Comparison of ENCODE assay signal across 8 cellular contexts in the genomic region with DNA sequence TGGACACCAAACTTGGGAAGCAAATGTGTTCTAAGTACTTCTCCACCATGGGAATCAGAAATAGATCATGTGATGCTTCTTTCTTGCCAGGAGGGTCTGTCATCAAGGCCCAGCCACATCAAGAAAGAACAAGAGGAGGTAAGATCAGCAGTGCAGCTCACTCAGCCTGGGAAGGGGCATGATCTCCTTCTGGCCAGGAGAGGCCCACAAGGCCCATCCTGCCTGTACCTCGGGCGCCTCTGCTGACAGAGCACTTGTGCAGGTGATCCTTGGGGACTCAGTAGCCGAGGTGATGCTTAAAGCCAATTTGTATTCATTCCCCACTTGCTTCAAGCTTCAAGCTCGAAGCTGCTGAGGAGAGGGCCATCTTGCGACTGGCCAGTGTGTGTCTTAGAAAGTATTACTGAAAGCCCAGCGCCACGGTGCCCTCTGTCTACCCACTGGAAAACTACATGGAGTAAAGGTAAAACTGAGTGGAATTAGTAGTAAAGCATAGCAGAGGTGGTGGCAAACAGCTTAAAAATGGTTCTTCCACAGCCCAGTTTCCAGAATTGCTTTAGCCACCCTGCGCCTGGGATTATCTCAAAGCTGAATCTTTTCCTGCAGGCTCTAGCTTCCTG. TPM values are rescaled to one million over a fixed set of nuclear protein-coding genes. Genes with fewer than 3 reads are reported as not detected.
DNase-seq lines count a peak whose midpoint lies in the region; ATAC-seq and TF ChIP-seq lines count a peak whose summit lies in the region.
"Had no signal": no experiment of that assay in that cellular context is flagged by ENCODE, and none has a peak within 500 bp of the region (broad histone marks: within the 10 kb centered on the region; RNA-seq: fewer than 3 reads in every experiment).

No MANE protein-coding gene starts in this region.

- H3K9me2 ChIP-seq in GM23338 (ENCODE audit: insufficient read depth) (0 out of 2 replicates have a peak, but pooled peaks cover 11% of the 10 kb centered on the region), PC-3 (replicated peaks; ENCODE audit: low read length) (no peaks in the 10 kb centered on the region)

- 65 to 89% methylated on average over 8 of the region's 8 CpGs for WGBS in esophagus squamous epithelium, 2 donors

- peaks cover 16% of the 10 kb centered on the region for H3K36me3 Mint-ChIP-seq in GM23338 (ENCODE audit: low read depth)

- H3K27ac ChIP-seq in GM23338 (ENCODE audit: low read depth): no peak overlapping the region
- H3K27ac ChIP-seq in PC-3 (ENCODE audit: low read length): no peak overlapping the region
- no peak overlapping the region for H3K27ac ChIP-seq in esophagus squamous epithelium

- H4K20me1 ChIP-seq in GM23338 (replicated peaks; ENCODE audit: insufficient read depth) (no peaks in the 10 kb centered on the region; the same call in 1 of the 2 replicates), PC-3 (ENCODE audit: low read length) (no peaks in the 10 kb centered on the region)

- peak overlapping the region; percentile 67; the same call in 1 of the 2 replicates for H2AFZ ChIP-seq in GM23338
- no peak overlapping the region for H2AFZ ChIP-seq in PC-3 (ENCODE audit: low read length)

- CTCF ChIA-PET in PC-3 (lab: Charles Lee): interaction anchor here (0.7 kb wide), 1 partner anchor 57 kb away, joined by 3 read pairs; no protein-coding TSS in a partner anchor

- H3K9ac ChIP-seq in PC-3 (ENCODE audit: low read length): no peak overlapping the region

- TF ChIP-seq CTCF in GM23338 (conservative IDR thresholded peaks at IDR 0.05; ENCODE audit: low read depth in 2 of 2) (peak; percentile 59 to 70), PC-3 (conservative IDR thresholded peaks at IDR 0.05; ENCODE audit: low read depth, low read length) (peak; percentile 61), esophagus squamous epithelium (IDR thresholded peaks at IDR 0.05) (peak in 2 of 6 experiments; percentile 8 to 23)

- POLR2A ChIA-PET in PC-3 (lab: Charles Lee; ENCODE audit: unreplicated experiment): no interaction called here

- H3F3A ChIP-seq in GM23338 (replicated peaks; ENCODE audit: low read depth) (no peaks in the 10 kb centered on the region), PC-3 (ENCODE audit: low read length, unreplicated experiment) (no peaks in the 10 kb centered on the region)

- intact Hi-C loops in PC-3 (cut with micrococcal nuclease) (no loop called here), esophagus squamous epithelium (cut with DNase I) (no loop called here)

- peaks cover 21% of the 10 kb centered on the region for H3K4me1 ChIP-seq in GM23338 (ENCODE audit: insufficient read depth)
- H3K4me1 ChIP-seq in PC-3 (ENCODE audit: insufficient read depth, low read length): no peaks in the 10 kb centered on the region
- H3K4me1 ChIP-seq in esophagus squamous epithelium: peaks cover 0 to 37% (median 0%) of the 10 kb centered on the region in 3 donors

- H3K9me3 ChIP-seq in PC-3 (ENCODE audit: low read length) (no peaks in the 10 kb centered on the region), esophagus squamous epithelium (no peaks in the 10 kb centered on the region)

- H3K27ac Mint-ChIP-seq in GM23338: no peak overlapping the region

- H3K79me2 ChIP-seq in GM23338 (replicated peaks; ENCODE audit: insufficient read depth): no peaks in the 10 kb centered on the region
- no peaks in the 10 kb centered on the region for H3K79me2 ChIP-seq in PC-3 (ENCODE audit: low read length)

- no TSS peak for BruUV-seq in PC-3 (replicated peaks; lab: Mats Ljungman, UMichigan)

- peaks cover 34% of the 10 kb centered on the region for H3K4me1 Mint-ChIP-seq in GM23338

- DNase-seq in GM23338 (ENCODE audit: low spot score) (peak; percentile 70), PC-3 (peak; percentile 49), fibroblast of peridontal ligament (ENCODE audit: extremely low read depth) (peak; percentile 25), retina (peak; percentile 20), esophagus squamous epithelium (lab: John Stamatoyannopoulos, UW) (no peak)
- DNase-seq: left cardiac atrium had no signal

- TF ChIP-seq POLR2A in esophagus squamous epithelium (IDR thresholded peaks at IDR 0.05): no peak

- H3K9me3 Mint-ChIP-seq in GM23338: no peaks in the 10 kb centered on the region

- H3K27me3 ChIP-seq in GM23338 (ENCODE audit: insufficient read depth): no peaks in the 10 kb centered on the region
- no peaks in the 10 kb centered on the region for H3K27me3 ChIP-seq in PC-3 (ENCODE audit: low read length)
- H3K27me3 ChIP-seq in esophagus squamous epithelium: no peaks in the 10 kb centered on the region

- peak; percentile 60 for ATAC-seq in GM23338
- peak; percentile 71 for ATAC-seq in PC-3
- ATAC-seq in GM21390 (IDR thresholded peaks at IDR 0.05; ENCODE audit: unreplicated experiment): no peak
- no peak for ATAC-seq in GM18858 (IDR thresholded peaks at IDR 0.05; ENCODE audit: unreplicated experiment)

- H3K27me3 Mint-ChIP-seq in GM23338 (ENCODE audit: insufficient read depth, low read depth, poor library complexity): peaks cover 14% of the 10 kb centered on the region

- no peak overlapping the region for H3K4me3 Mint-ChIP-seq in GM23338

- no peak overlapping the region for H3K4me3 ChIP-seq in GM23338
- no peak overlapping the region for H3K4me3 ChIP-seq in PC-3 (ENCODE audit: low read length)
- no peak overlapping the region for H3K4me3 ChIP-seq in esophagus squamous epithelium

- H3K4me2 ChIP-seq in GM23338 (no peak overlapping the region), PC-3 (ENCODE audit: low read length) (no peak overlapping the region)

- 0 out of 2 replicates have a peak, but pooled peaks cover 9% of the 10 kb centered on the region for H3K36me3 ChIP-seq in GM23338 (ENCODE audit: insufficient read depth)
- peaks cover 15% of the 10 kb centered on the region for H3K36me3 ChIP-seq in PC-3 (ENCODE audit: low read depth, low read length)
- peaks cover 5 to 16% (median 9%) of the 10 kb centered on the region in 3 donors for H3K36me3 ChIP-seq in esophagus squamous epithelium

TF ChIP-seq in GM23338, 12 proteins besides CTCF, POLR2A, EP300 and RAD21 (continues in another document):
- TF ChIP-seq ZNF331 (CRISPR knock-in tag; IDR thresholded peaks at IDR 0.05; ENCODE audit: low read depth) (no peak), ZNF114 (CRISPR knock-in tag; IDR thresholded peaks at IDR 0.05) (no peak), STAT1 (IDR thresholded peaks at IDR 0.05; ENCODE audit: unreplicated experiment) (no peak), NANOG (IDR thresholded peaks at IDR 0.05; ENCODE audit: borderline replicate concordance) (no peak), EZH2 (IDR thresholded peaks at IDR 0.05; ENCODE audit: low read depth, unreplicated experiment) (no peak)
- TF ChIP-seq, protein P1, sequence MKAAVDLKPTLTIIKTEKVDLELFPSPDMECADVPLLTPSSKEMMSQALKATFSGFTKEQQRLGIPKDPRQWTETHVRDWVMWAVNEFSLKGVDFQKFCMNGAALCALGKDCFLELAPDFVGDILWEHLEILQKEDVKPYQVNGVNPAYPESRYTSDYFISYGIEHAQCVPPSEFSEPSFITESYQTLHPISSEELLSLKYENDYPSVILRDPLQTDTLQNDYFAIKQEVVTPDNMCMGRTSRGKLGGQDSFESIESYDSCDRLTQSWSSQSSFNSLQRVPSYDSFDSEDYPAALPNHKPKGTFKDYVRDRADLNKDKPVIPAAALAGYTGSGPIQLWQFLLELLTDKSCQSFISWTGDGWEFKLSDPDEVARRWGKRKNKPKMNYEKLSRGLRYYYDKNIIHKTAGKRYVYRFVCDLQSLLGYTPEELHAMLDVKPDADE (IDR thresholded peaks at IDR 0.05): no peak

RNA-seq across cellular contexts. Expression of a gene that starts 26.2 kb away (rescaled TPM):
- 150 and 184 TPM in 2 replicates for total RNA-seq in GM23338 (2014; rRNA removed; shearing (Covaris generic))
- 715 and 729 TPM in 2 replicates for polyA plus RNA-seq in GM23338 (2016; fragmentation: Nextera tagmentation; extraction: Ambion mirVana)
- total RNA-seq in PC-3 (2014; rRNA removed): 218 and 300 TPM in 2 replicates
- total RNA-seq in esophagus squamous epithelium: 10 to 100 TPM; 20.2 to 58.7 (median 51.9) TPM

RNA-seq across cellular contexts. Expression of a gene that starts 53.3 kb away (rescaled TPM):
- total RNA-seq in GM23338 (2014; rRNA removed; shearing (Covaris generic)): 7.1 and 10.4 TPM in 2 replicates
- polyA plus RNA-seq in GM23338 (2016; fragmentation: Nextera tagmentation; extraction: Ambion mirVana): 2.7 and 4.3 TPM in 2 replicates
- total RNA-seq in PC-3 (2014; rRNA removed) (2.5 and 3.1 TPM in 2 replicates), esophagus squamous epithelium (10 to 100 TPM in 1 of 4 donors, 1 to 10 TPM in 2, under 1 TPM in 1; 0.91 to 12.2 (median 3.2) TPM)

Comparison
In these comparisons a context has a peak if more than half of its experiments do, and no peak if none do; other contexts are left out.
1. ATAC-seq: peak in GM23338 (single experiment) and PC-3 (single experiment); none in GM21390 (single experiment) and GM18858 (single experiment).